ENCODE assay signal across 16 cellular contexts in genomic region chr11:115325523-115325922, GRCh38.
DNase-seq lines count a peak whose midpoint lies in the region; ATAC-seq, FAIRE-seq and TF ChIP-seq lines count a peak whose summit lies in the region.
"Had no signal": no experiment of that assay in that cellular context is flagged by ENCODE, and none has a peak within 500 bp of the region (broad histone marks: within the 10 kb centered on the region; RNA-seq: fewer than 3 reads in every experiment).

No MANE protein-coding gene starts in this region.

- H2AK5ac ChIP-seq in IMR-90 (ENCODE audit: low read depth, low read length) = 0 out of 2 replicates have a peak overlapping the region, but pooled peaks have one; percentile 21

- CTCF ChIA-PET in IMR-90 (lab: Yijun Ruan, JAX) = no interaction called here
- CTCF ChIA-PET in activated naive CD4-positive, alpha-beta T cell treated with anti-CD3 and anti-CD28 coated beads, Interleukin-2, amount 10 ng/mL, durations not matched to agents 7 days and 5 days (lab: Charles Lee) = interaction anchor here (1.3 kb wide), 1 partner anchor 9 kb away, joined by 3 read pairs; no protein-coding TSS in a partner anchor

- no peak overlapping the region for H2AFZ ChIP-seq in IMR-90 (replicated peaks; ENCODE audit: low read length, poor library complexity)

- H4K8ac ChIP-seq in IMR-90 (ENCODE audit: low read depth in 2 of 2, low read length in 2 of 2) = no peak overlapping the region

- H2BK120ac ChIP-seq in IMR-90 (ENCODE audit: low read depth, low read length) = no peak overlapping the region

- no peaks in the 10 kb centered on the region for H3K9me3 Mint-ChIP-seq in activated naive CD4-positive, alpha-beta T cell treated with anti-CD3 and anti-CD28 coated beads, Interleukin-2, amount 10 ng/mL, durations not matched to agents 7 days and 5 days
- no peaks in the 10 kb centered on the region for H3K9me3 Mint-ChIP-seq in activated T-helper 2 cell treated with anti-CD3 and anti-CD28 coated beads, Interferon-gamma antibody, Interleukin-2, Interleukin-4, amounts not matched to agents 10 μg/mL and 5 μg/mL and 100 μg/mL, durations not matched to agents 14 hours and 24 hours and 36 hours
- H3K9me3 Mint-ChIP-seq: CD4-positive, alpha-beta T cell; H9 had no signal

- peaks cover 2% of the 10 kb centered on the region; the same call in 1 of the 2 replicates for H4K20me1 ChIP-seq in IMR-90 (ENCODE audit: insufficient read depth, low read length)

- H3K56ac ChIP-seq in IMR-90 (ENCODE audit: extremely low read depth, insufficient read depth, low read length) = no peak overlapping the region

- no peak overlapping the region for H3K27ac Mint-ChIP-seq in activated naive CD4-positive, alpha-beta T cell treated with anti-CD3 and anti-CD28 coated beads, Interleukin-2, amount 10 ng/mL, durations not matched to agents 7 days and 5 days
- no peak overlapping the region for H3K27ac Mint-ChIP-seq in activated T-helper 2 cell treated with anti-CD3 and anti-CD28 coated beads, Interferon-gamma antibody, Interleukin-2, Interleukin-4, amounts not matched to agents 10 μg/mL and 5 μg/mL and 100 μg/mL, durations not matched to agents 14 hours and 24 hours and 36 hours
- H3K27ac Mint-ChIP-seq: B cell; CD4-positive, alpha-beta T cell; H9; T-helper 17 cell had no signal

- in situ Hi-C loops in IMR-90 (cut with MboI; ENCODE audit: low sequenced_read_pairs) = loop anchor here (25.0 kb wide), 1 partner anchor 1362 kb away; no protein-coding TSS in a partner anchor

- 100% methylated on average over 1 of the region's 1 CpG; no CpG with 5 or more reads in 1 of the 2 experiments for WGBS in IMR-90 (ENCODE audit: extremely low coverage in 2 of 2, insufficient read length in 1 of 2), 2 experiments
- WGBS in lower leg skin, 2 donors = 56 to 70% methylated on average over 1 of the region's 1 CpG

- TF ChIP-seq RAD21 in IMR-90 (IDR thresholded peaks at IDR 0.05; ENCODE audit: low read length) = no peak

- POLR2A ChIA-PET in IMR-90 (lab: Charles Lee; ENCODE audit: unreplicated experiment) = no interaction called here

- H3K27me3 Mint-ChIP-seq in activated naive CD4-positive, alpha-beta T cell treated with anti-CD3 and anti-CD28 coated beads, Interleukin-2, amount 10 ng/mL, durations not matched to agents 7 days and 5 days = no peaks in the 10 kb centered on the region
- H3K27me3 Mint-ChIP-seq in activated T-helper 2 cell treated with anti-CD3 and anti-CD28 coated beads, Interferon-gamma antibody, Interleukin-2, Interleukin-4, amounts not matched to agents 10 μg/mL and 5 μg/mL and 100 μg/mL, durations not matched to agents 14 hours and 24 hours and 36 hours (ENCODE audit: low read depth) = peaks cover 5% of the 10 kb centered on the region
- H3K27me3 Mint-ChIP-seq: CD4-positive, alpha-beta T cell had no signal

- no peaks in the 10 kb centered on the region for H3K27me3 ChIP-seq in IMR-90 (ENCODE audit: control insufficient read depth, insufficient read depth, low read length)
- H3K27me3 ChIP-seq: Peyer's patch had no signal

- DNase-seq in DMS79 (lab: John Stamatoyannopoulos, UW) (peak; percentile 51), IMR-90 (no peak), NCI-H69 (lab: John Stamatoyannopoulos, UW) (peak; percentile 95), globus pallidus (ENCODE audit: low spot score) (peak; percentile 18), lower leg skin (ENCODE audit: low spot score in 2 of 2) (no peak), GM12892 (ENCODE audit: insufficient read length) (no peak)
- DNase-seq in activated naive CD4-positive, alpha-beta T cell treated with anti-CD3 and anti-CD28 coated beads, Interleukin-2, amount 10 ng/mL, durations not matched to agents 7 days and 5 days = no peak
- DNase-seq in activated T-helper 2 cell treated with anti-CD3 and anti-CD28 coated beads, Interferon-gamma antibody, Interleukin-2, Interleukin-4, amounts not matched to agents 10 μg/mL and 5 μg/mL and 100 μg/mL, durations not matched to agents 14 hours and 24 hours and 36 hours (ENCODE audit: low spot score) = no peak
- DNase-seq: CD4-positive, alpha-beta T cell; EL; H9; Peyer's patch; Right ventricle myocardium superior; SK-N-SH; T-helper 17 cell had no signal

- FAIRE-seq in GM12892 (lab: Jason Lieb, UNC) = no peak

- intact Hi-C loops in IMR-90 (cut with micrococcal nuclease) (loop anchor here (5.0 kb wide), 1 partner anchor 752 kb away; no protein-coding TSS in a partner anchor), lower leg skin (cut with DNase I; ENCODE audit: low total_unique reads) (loop anchor here (10.0 kb wide), 2 partner anchors 179 to 589 kb away; partner anchors contain the start of gene CADM1)
- intact Hi-C loops in activated T-helper 2 cell treated with anti-CD3 and anti-CD28 coated beads, Interferon-gamma antibody, Interleukin-2, Interleukin-4, amounts not matched to agents 10 μg/mL and 5 μg/mL and 100 μg/mL, durations not matched to agents 14 hours and 24 hours and 36 hours (cut with micrococcal nuclease) = loop anchor here (10.0 kb wide), 1 partner anchor 151 kb away; no protein-coding TSS in a partner anchor

- no peaks in the 10 kb centered on the region for H3K9me3 ChIP-seq in IMR-90 (ENCODE audit: control insufficient read depth, insufficient read depth, low read length)
- H3K9me3 ChIP-seq: Peyer's patch, SK-N-SH had no signal

- no peak overlapping the region for H2BK15ac ChIP-seq in IMR-90 (ENCODE audit: low read depth, low read length)

- no peaks in the 10 kb centered on the region for H3K36me3 Mint-ChIP-seq in activated naive CD4-positive, alpha-beta T cell treated with anti-CD3 and anti-CD28 coated beads, Interleukin-2, amount 10 ng/mL, durations not matched to agents 7 days and 5 days
- H3K36me3 Mint-ChIP-seq in activated T-helper 2 cell treated with anti-CD3 and anti-CD28 coated beads, Interferon-gamma antibody, Interleukin-2, Interleukin-4, amounts not matched to agents 10 μg/mL and 5 μg/mL and 100 μg/mL, durations not matched to agents 14 hours and 24 hours and 36 hours (ENCODE audit: low read depth) = no peaks in the 10 kb centered on the region

- dilution Hi-C loops in IMR-90 (cut with HindIII; ENCODE audit: low sequenced_read_pairs, unreplicated experiment) = no loop called here

- no peak overlapping the region for H3K4me2 ChIP-seq in IMR-90 (ENCODE audit: low read depth, low read length)
- H3K4me2 ChIP-seq: SK-N-SH had no signal

- H3K79me1 ChIP-seq in IMR-90 (ENCODE audit: low read depth in 1 of 2, low read length in 2 of 2) = 0 out of 4 replicates have a peak, but pooled peaks cover 0 to 3% of the 10 kb centered on the region in 2 experiments

- ATAC-seq in IMR-90 (ENCODE audit: low read depth) = no peak
- ATAC-seq: T-helper 17 cell had no signal

- H3K18ac ChIP-seq in IMR-90 (ENCODE audit: low read depth, low read length) = no peak overlapping the region

- no peaks in the 10 kb centered on the region for H3K4me1 Mint-ChIP-seq in activated naive CD4-positive, alpha-beta T cell treated with anti-CD3 and anti-CD28 coated beads, Interleukin-2, amount 10 ng/mL, durations not matched to agents 7 days and 5 days
- H3K4me1 Mint-ChIP-seq in activated T-helper 2 cell treated with anti-CD3 and anti-CD28 coated beads, Interferon-gamma antibody, Interleukin-2, Interleukin-4, amounts not matched to agents 10 μg/mL and 5 μg/mL and 100 μg/mL, durations not matched to agents 14 hours and 24 hours and 36 hours (ENCODE audit: low read depth) = peaks cover 2% of the 10 kb centered on the region
- H3K4me1 Mint-ChIP-seq: B cell had no signal

- H3K9ac ChIP-seq in IMR-90 (ENCODE audit: low read depth, low read length) = no peak overlapping the region
- H3K9ac ChIP-seq: SK-N-SH had no signal

- no peak for TF ChIP-seq POLR2A in IMR-90 (IDR thresholded peaks at IDR 0.05; ENCODE audit: low read depth, low read length)
- TF ChIP-seq POLR2A in lower leg skin (IDR thresholded peaks at IDR 0.05) = no peak
- no peak for TF ChIP-seq POLR2A in GM12892 (IDR thresholded peaks at IDR 0.05; ENCODE audit: low read depth, low read length)

- no peak overlapping the region for H3K23ac ChIP-seq in IMR-90 (ENCODE audit: low read depth, low read length)

- no peak overlapping the region for H2BK5ac ChIP-seq in IMR-90 (ENCODE audit: low read depth, low read length, poor library complexity, severe bottlenecking)

- H4K91ac ChIP-seq in IMR-90 (ENCODE audit: insufficient read depth, low read depth, low read length) = no peak overlapping the region

- H2BK20ac ChIP-seq in IMR-90 (ENCODE audit: low read depth, low read length) = no peak overlapping the region

- H3K4me1 ChIP-seq in IMR-90 (ENCODE audit: control insufficient read depth, insufficient read depth, low read length) = peaks cover 2% of the 10 kb centered on the region; the same call in 1 of the 2 replicates
- H3K4me1 ChIP-seq: Peyer's patch had no signal

- H3K9me1 ChIP-seq in IMR-90 (ENCODE audit: insufficient read depth, low read length) = no peaks in the 10 kb centered on the region

- no peak overlapping the region for H2AK9ac ChIP-seq in IMR-90 (replicated peaks; ENCODE audit: low read depth, low read length, poor library complexity)

- TF ChIP-seq CTCF in IMR-90 (conservative IDR thresholded peaks at IDR 0.05; ENCODE audit: low read depth, low read length) (no peak), lower leg skin (IDR thresholded peaks at IDR 0.05) (no peak)

- H3K27ac ChIP-seq in IMR-90 (ENCODE audit: insufficient read depth, low read length) = no peak overlapping the region
- H3K27ac ChIP-seq: Peyer's patch had no signal

- H3K4me3 Mint-ChIP-seq in activated naive CD4-positive, alpha-beta T cell treated with anti-CD3 and anti-CD28 coated beads, Interleukin-2, amount 10 ng/mL, durations not matched to agents 7 days and 5 days = no peak overlapping the region
- H3K4me3 Mint-ChIP-seq in activated T-helper 2 cell treated with anti-CD3 and anti-CD28 coated beads, Interferon-gamma antibody, Interleukin-2, Interleukin-4, amounts not matched to agents 10 μg/mL and 5 μg/mL and 100 μg/mL, durations not matched to agents 14 hours and 24 hours and 36 hours (ENCODE audit: low read depth) = no peak overlapping the region
- H3K4me3 Mint-ChIP-seq: B cell; CD4-positive, alpha-beta T cell; H9; T-helper 17 cell had no signal

- H4K5ac ChIP-seq in IMR-90 (ENCODE audit: low read depth, low read length) = no peak overlapping the region

- H3K4me3 ChIP-seq in IMR-90 (ENCODE audit: insufficient read depth, low read depth, low read length) = no peak overlapping the region
- no peak overlapping the region for H3K4me3 ChIP-seq in lower leg skin (ENCODE audit: low read depth, poor library complexity, severe bottlenecking)
- H3K4me3 ChIP-seq: Peyer's patch had no signal

- BruUV-seq in IMR-90 (replicated peaks; lab: Mats Ljungman, UMichigan) = no TSS peak

- H3K4ac ChIP-seq in IMR-90 (ENCODE audit: low read depth, low read length) = no peak overlapping the region

- no peak overlapping the region for H3K14ac ChIP-seq in IMR-90 (replicated peaks; ENCODE audit: low read depth, low read length)

- no peaks in the 10 kb centered on the region for H3K36me3 ChIP-seq in IMR-90 (ENCODE audit: control insufficient read depth, insufficient read depth, low read length)
- H3K36me3 ChIP-seq: Peyer's patch had no signal

TF ChIP-seq in IMR-90, 13 proteins besides CTCF, POLR2A, EP300 and RAD21 (continues in another document):
- TF ChIP-seq CEBPB (IDR thresholded peaks at IDR 0.05; ENCODE audit: low read depth, low read length) = no peak
- TF ChIP-seq NFE2L2 (IDR thresholded peaks at IDR 0.05; ENCODE audit: low read depth, low read length) = no peak

Comparison
In these comparisons a context has a peak if more than half of its experiments do, and no peak if none do; other contexts are left out.
1. DNase-seq: peak in DMS79 (single experiment), NCI-H69 (single experiment) and globus pallidus (single experiment); none in IMR-90 (single experiment), activated naive CD4-positive, alpha-beta T cell treated with anti-CD3 and anti-CD28 coated beads, Interleukin-2, amount 10 ng/mL, durations not matched to agents 7 days and 5 days (single experiment), lower leg skin (0 of 2), GM12892 (single experiment) and activated T-helper 2 cell treated with anti-CD3 and anti-CD28 coated beads, Interferon-gamma antibody, Interleukin-2, Interleukin-4, amounts not matched to agents 10 μg/mL and 5 μg/mL and 100 μg/mL, durations not matched to agents 14 hours and 24 hours and 36 hours (single experiment).